Comparison of ENCODE assay signal across 25 cellular contexts in the genomic region with DNA sequence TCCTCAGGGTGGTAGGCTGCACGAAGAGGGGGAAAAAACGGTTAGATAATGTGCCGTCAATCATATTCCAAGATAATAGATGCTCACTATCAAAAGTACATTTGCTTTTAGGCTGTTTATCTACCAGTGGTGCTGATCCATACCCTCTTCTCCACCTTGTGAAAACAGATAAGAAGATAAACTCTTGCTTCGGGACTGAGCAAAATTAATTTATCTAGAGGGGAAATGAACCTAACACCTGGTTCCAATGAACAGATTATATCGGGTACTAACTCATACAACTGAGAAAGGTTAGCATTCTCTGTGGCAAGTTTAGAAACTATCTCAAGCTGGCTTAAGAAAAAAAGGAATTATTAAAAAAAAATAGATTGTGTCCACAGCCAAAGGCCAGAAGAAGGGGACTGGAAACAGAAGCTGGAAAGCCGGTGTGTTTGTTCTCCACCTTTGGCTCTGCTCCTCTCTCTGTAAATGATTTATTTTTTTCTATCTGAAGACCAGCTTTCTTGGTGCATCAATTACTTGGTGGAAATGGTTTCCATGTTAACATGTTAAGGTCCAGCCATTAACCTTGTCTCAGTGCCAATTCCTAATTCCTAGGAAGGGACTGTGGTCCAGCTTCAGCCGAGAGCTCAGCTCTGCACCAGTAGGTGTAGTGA.
"Had no signal": no experiment of that assay in that cellular context is flagged by ENCODE, and none has a peak within 500 bp of the region (broad histone marks: within the 10 kb centered on the region; RNA-seq: fewer than 3 reads in every experiment).

No MANE protein-coding gene starts in this region.

- H3K4me1 Mint-ChIP-seq: activated naive CD8-positive, alpha-beta T cell treated with anti-CD3 and anti-CD28 coated beads, Interleukin-2, amount 10 ng/mL, durations not matched to agents 7 days and 5 days had no signal

- H3K36me3 ChIP-seq: adrenal gland, breast epithelium had no signal

- H3K9me3 ChIP-seq: adrenal gland, breast epithelium had no signal

- H3K27me3 ChIP-seq: adrenal gland, breast epithelium had no signal

- H3K27ac Mint-ChIP-seq: activated CD8-positive, alpha-beta T cell treated with anti-CD3 and anti-CD28 coated beads, Interleukin-2, amount 10 ng/mL, durations not matched to agents 7 days and 5 days; activated naive CD8-positive, alpha-beta T cell treated with anti-CD3 and anti-CD28 coated beads, Interleukin-2, amount 10 ng/mL, durations not matched to agents 7 days and 5 days; T-helper 1 cell treated with Interleukin-12 subunit alpha and Interleukin-12 subunit beta and Interleukin-4 antibody, amounts not matched to agents 30 μg/mL and 1 μg/mL, for 36 hours; WTC11 had no signal

- H3K27ac ChIP-seq: adrenal gland, breast epithelium, SK-N-MC had no signal

- ATAC-seq: activated CD8-positive, alpha-beta T cell treated with anti-CD3 and anti-CD28 coated beads, Interleukin-2, amount 10 ng/mL, durations not matched to agents 7 days and 5 days; WTC11 had no signal

- H3K36me3 Mint-ChIP-seq: activated naive CD8-positive, alpha-beta T cell treated with anti-CD3 and anti-CD28 coated beads, Interleukin-2, amount 10 ng/mL, durations not matched to agents 7 days and 5 days; WTC11 had no signal

- H3K9me3 Mint-ChIP-seq: T-helper 1 cell treated with Interleukin-12 subunit alpha and Interleukin-12 subunit beta and Interleukin-4 antibody, amounts not matched to agents 30 μg/mL and 1 μg/mL, for 36 hours; WTC11 had no signal

- H3K4me3 ChIP-seq: adrenal gland, breast epithelium, SK-N-MC had no signal

- H3K4me1 ChIP-seq: adrenal gland, breast epithelium had no signal

- H3K4me3 Mint-ChIP-seq: activated CD8-positive, alpha-beta T cell treated with anti-CD3 and anti-CD28 coated beads, Interleukin-2, amount 10 ng/mL, durations not matched to agents 7 days and 5 days; activated naive CD8-positive, alpha-beta T cell treated with anti-CD3 and anti-CD28 coated beads, Interleukin-2, amount 10 ng/mL, durations not matched to agents 7 days and 5 days; T-helper 1 cell treated with Interleukin-12 subunit alpha and Interleukin-12 subunit beta and Interleukin-4 antibody, amounts not matched to agents 30 μg/mL and 1 μg/mL, for 36 hours; WTC11 had no signal

- DNase-seq: activated CD4-positive, alpha-beta T cell treated with anti-CD3 and anti-CD28 coated beads for 48 hours; activated CD4-positive, alpha-beta T cell treated with anti-CD3 and anti-CD28 coated beads, Interleukin-2, amount 50 U/mL, for 4 hours; activated CD4-positive, CD25-positive, alpha-beta regulatory T cell treated with anti-CD3 and anti-CD28 coated beads, Interleukin-2, amount 50 U/mL, for 72 hours; activated CD8-positive, alpha-beta memory T cell treated with anti-CD3 and anti-CD28 coated beads, Interleukin-2, amount 50 U/mL, for 48 hours; activated CD8-positive, alpha-beta T cell treated with anti-CD3 and anti-CD28 coated beads, Interleukin-2, amount 10 ng/mL, durations not matched to agents 7 days and 5 days; activated naive CD4-positive, alpha-beta T cell treated with anti-CD3 and anti-CD28 coated beads, Interleukin-2, amount 50 U/mL, for 16 hours; activated naive CD8-positive, alpha-beta T cell treated with anti-CD3 and anti-CD28 coated beads, Interleukin-2, amount 10 ng/mL, durations not matched to agents 7 days and 5 days; activated T-cell treated with anti-CD3 and anti-CD28 coated beads, Interleukin-2, amount 50 U/mL, for 1 hour; adrenal gland; anterior cingulate cortex; caudate nucleus; Kasumi-1; KBM-7; NCI-H1048; NCI-H1417; NCI-H2029; NCI-H2107; NCI-H345; NCI-H510A; NCI-H526 treated with DMSO at 0.1 percent for 48 hours; SIG-M5 had no signal
